25 cellular contexts compared by ENCODE assay signal in genomic region chr3:183914856-183915255, GRCh38.
"Had no signal": no experiment of that assay in that cellular context is flagged by ENCODE, and none has a peak within 500 bp of the region (broad histone marks: within the 10 kb centered on the region; RNA-seq: fewer than 3 reads in every experiment).

No MANE protein-coding gene starts in this region.

- FAIRE-seq: endothelial cell of umbilical vein, keratinocyte, urothelium cell line had no signal

- H3K4me1 ChIP-seq: right lobe of liver, testis, transverse colon had no signal

- H3K4me3 Mint-ChIP-seq: activated CD4-positive, alpha-beta memory T cell treated with anti-CD3 and anti-CD28 coated beads for 36 hours; activated naive CD4-positive, alpha-beta T cell treated with anti-CD3 and anti-CD28 coated beads, Interleukin-2, amount 50 U/mL, for 24 hours; activated naive CD8-positive, alpha-beta T cell treated with anti-CD3 and anti-CD28 coated beads, Interleukin-2, amount 50 U/mL, for 24 hours; mesothelial cell of epicardium; naive thymus-derived CD4-positive, alpha-beta T cell; T-helper 2 cell treated with Interferon-gamma antibody and Interleukin-4, amounts not matched to agents 5 μg/mL and 100 μg/mL, for 36 hours had no signal

- H3K4me3 ChIP-seq: hepatocyte, right lobe of liver, testis, transverse colon had no signal

- DNase-seq: activated CD4-positive, alpha-beta memory T cell treated with anti-CD3 and anti-CD28 coated beads for 36 hours; activated CD4-positive, alpha-beta T cell treated with anti-CD3 and anti-CD28 coated beads for 4 hours; activated CD8-positive, alpha-beta memory T cell treated with anti-CD3 and anti-CD28 coated beads, Interleukin-2, amount 50 U/mL, for 4 hours; activated gamma-delta T cell; activated naive CD8-positive, alpha-beta T cell treated with anti-CD3 and anti-CD28 coated beads, Interleukin-2, amount 50 U/mL, for 24 hours; activated T-cell treated with anti-CD3 and anti-CD28 coated beads, Interleukin-2, amount 50 U/mL, for 1 hour; amygdala; caudate nucleus; cortex of kidney; foreskin melanocyte; left cardiac atrium; naive thymus-derived CD4-positive, alpha-beta T cell; right lobe of liver; stimulated activated CD4-positive, alpha-beta T cell treated with anti-CD3 and anti-CD28 coated beads, Interleukin-2, amount 100 ng/mL, for 48 hours; stimulated activated naive CD4-positive, alpha-beta T cell treated with Interleukin-2 at 50 U/mL for 16 hours; T-helper 1 cell; testis; transverse colon had no signal

- H3K4me1 Mint-ChIP-seq: activated naive CD4-positive, alpha-beta T cell treated with anti-CD3 and anti-CD28 coated beads, Interleukin-2, amount 50 U/mL, for 24 hours; activated naive CD8-positive, alpha-beta T cell treated with anti-CD3 and anti-CD28 coated beads, Interleukin-2, amount 50 U/mL, for 24 hours; mesothelial cell of epicardium; naive thymus-derived CD4-positive, alpha-beta T cell had no signal

- H3K36me3 ChIP-seq: right lobe of liver, transverse colon had no signal

- ATAC-seq: activated naive CD8-positive, alpha-beta T cell treated with anti-CD3 and anti-CD28 coated beads, Interleukin-2, amount 50 U/mL, for 24 hours; left cardiac atrium; naive thymus-derived CD4-positive, alpha-beta T cell; right lobe of liver had no signal

- H3K4me2 ChIP-seq: hepatocyte had no signal

- H3K27me3 Mint-ChIP-seq: activated CD4-positive, alpha-beta memory T cell treated with anti-CD3 and anti-CD28 coated beads for 36 hours; activated naive CD4-positive, alpha-beta T cell treated with anti-CD3 and anti-CD28 coated beads, Interleukin-2, amount 50 U/mL, for 24 hours; activated naive CD8-positive, alpha-beta T cell treated with anti-CD3 and anti-CD28 coated beads, Interleukin-2, amount 50 U/mL, for 24 hours had no signal

- H3K27ac Mint-ChIP-seq: activated CD4-positive, alpha-beta memory T cell treated with anti-CD3 and anti-CD28 coated beads for 36 hours; activated naive CD4-positive, alpha-beta T cell treated with anti-CD3 and anti-CD28 coated beads, Interleukin-2, amount 50 U/mL, for 24 hours; activated naive CD8-positive, alpha-beta T cell treated with anti-CD3 and anti-CD28 coated beads, Interleukin-2, amount 50 U/mL, for 24 hours; mesothelial cell of epicardium; naive thymus-derived CD4-positive, alpha-beta T cell; T-helper 2 cell treated with Interferon-gamma antibody and Interleukin-4, amounts not matched to agents 5 μg/mL and 100 μg/mL, for 36 hours had no signal

- H3K36me3 Mint-ChIP-seq: activated CD4-positive, alpha-beta memory T cell treated with anti-CD3 and anti-CD28 coated beads for 36 hours had no signal

- H3K27ac ChIP-seq: hepatocyte, right lobe of liver, testis, transverse colon had no signal

- H3K9me3 Mint-ChIP-seq: activated CD4-positive, alpha-beta memory T cell treated with anti-CD3 and anti-CD28 coated beads for 36 hours; activated naive CD4-positive, alpha-beta T cell treated with anti-CD3 and anti-CD28 coated beads, Interleukin-2, amount 50 U/mL, for 24 hours; activated naive CD8-positive, alpha-beta T cell treated with anti-CD3 and anti-CD28 coated beads, Interleukin-2, amount 50 U/mL, for 24 hours; mesothelial cell of epicardium; naive thymus-derived CD4-positive, alpha-beta T cell; T-helper 2 cell treated with Interferon-gamma antibody and Interleukin-4, amounts not matched to agents 5 μg/mL and 100 μg/mL, for 36 hours had no signal

- H3K79me2 ChIP-seq: hepatocyte had no signal

- H3K9me3 ChIP-seq: right lobe of liver, testis, transverse colon had no signal

- H2AFZ ChIP-seq: hepatocyte had no signal

- H3K27me3 ChIP-seq: hepatocyte, right lobe of liver, testis, transverse colon had no signal
